ENCODE assay signal across 18 cellular contexts in genomic region chr3:108414007-108414406, GRCh38.
DNase-seq lines count a peak whose midpoint lies in the region; ATAC-seq and TF ChIP-seq lines count a peak whose summit lies in the region.
"Had no signal": no experiment of that assay in that cellular context is flagged by ENCODE, and none has a peak within 500 bp of the region (broad histone marks: within the 10 kb centered on the region; RNA-seq: fewer than 3 reads in every experiment).

No MANE protein-coding gene starts in this region.

- H3K27ac Mint-ChIP-seq in glutamatergic neuron (ENCODE audit: unreplicated experiment): no peak overlapping the region
- H3K27ac Mint-ChIP-seq: CD8-positive, alpha-beta T cell had no signal

- H3K36me3 ChIP-seq in adipocyte (ENCODE audit: control insufficient read depth, insufficient read depth, low read length, severe bottlenecking): no peaks in the 10 kb centered on the region
- no peaks in the 10 kb centered on the region for H3K36me3 ChIP-seq in testis (ENCODE audit: low read depth, missing control alignments)
- H3K36me3 ChIP-seq: BLaER1 treated with 17β-estradiol and CSF1 and Interleukin-3, amounts not matched to agents 10 nM and 100 nM had no signal

- H3K9me3 ChIP-seq in adipocyte (ENCODE audit: control insufficient read depth, low read length): no peaks in the 10 kb centered on the region
- H3K9me3 ChIP-seq in testis: no peaks in the 10 kb centered on the region

- H3K27me3 ChIP-seq in adipocyte (replicated peaks; ENCODE audit: control insufficient read depth, insufficient read depth, low read length) (no peaks in the 10 kb centered on the region), testis (no peaks in the 10 kb centered on the region)
- H3K27me3 ChIP-seq: BLaER1 treated with 17β-estradiol and CSF1 and Interleukin-3, amounts not matched to agents 10 nM and 100 nM had no signal

- no peak for TF ChIP-seq CTCF in glutamatergic neuron (IDR thresholded peaks at IDR 0.05; ENCODE audit: partially characterized antibody, unreplicated experiment)
- no peak for TF ChIP-seq CTCF in testis (IDR thresholded peaks at IDR 0.05)

- H3K4me3 ChIP-seq in adipocyte (ENCODE audit: low read length): no peak overlapping the region
- H3K4me3 ChIP-seq in testis: no peak overlapping the region
- H3K4me3 ChIP-seq: BLaER1 treated with 17β-estradiol and CSF1 and Interleukin-3, amounts not matched to agents 10 nM and 100 nM had no signal

- peaks cover 8% of the 10 kb centered on the region for H3K4me1 ChIP-seq in adipocyte (ENCODE audit: control insufficient read depth, insufficient read depth, low read length)
- peaks cover 5% of the 10 kb centered on the region for H3K4me1 ChIP-seq in testis

- 42 to 57% methylated on average over 5 of the region's 5 CpGs for WGBS in testis, 2 donors

- intact Hi-C loops in testis (cut with DNase I; ENCODE audit: low total_unique reads): no loop called here

- peaks cover 14% of the 10 kb centered on the region for H3K4me1 Mint-ChIP-seq in glutamatergic neuron (ENCODE audit: low read depth, unreplicated experiment)

- H3K9me3 Mint-ChIP-seq in glutamatergic neuron (ENCODE audit: unreplicated experiment): peaks cover 4% of the 10 kb centered on the region
- H3K9me3 Mint-ChIP-seq: CD8-positive, alpha-beta T cell had no signal

- DNase-seq in AG20443 (ENCODE audit: low spot score) (peak; percentile 29), adipocyte (ENCODE audit: low read depth) (peak; percentile 59), glutamatergic neuron (no peak), testis (peak; percentile 22), HT-29 (ENCODE audit: low spot score) (no peak), germinal center (ENCODE audit: low spot score) (no peak)
- DNase-seq: CD8-positive, alpha-beta T cell; DMS53; HCEC 1CT; KBM-7; NCI-H187; NCI-H2107; NCI-H510A; NCI-H748 treated with DMSO at 0.1 percent for 48 hours; NK-92 treated with Interleukin-12 subunit alpha and Interleukin-12 subunit beta, amount 100 ng/mL, for 24 hours had no signal

- no peak overlapping the region for H3K27ac ChIP-seq in testis
- H3K27ac ChIP-seq: BLaER1 treated with 17β-estradiol and CSF1 and Interleukin-3, amounts not matched to agents 10 nM and 100 nM had no signal

- peaks cover 2% of the 10 kb centered on the region for H3K27me3 Mint-ChIP-seq in glutamatergic neuron (ENCODE audit: unreplicated experiment)

- H3K36me3 Mint-ChIP-seq in glutamatergic neuron (ENCODE audit: unreplicated experiment): peaks cover 7% of the 10 kb centered on the region
- H3K36me3 Mint-ChIP-seq: CD8-positive, alpha-beta T cell had no signal

- ATAC-seq in HG02571 (IDR thresholded peaks at IDR 0.05; ENCODE audit: unreplicated experiment): no peak
- ATAC-seq: CD8-positive, alpha-beta T cell; Right ventricle myocardium inferior had no signal

- no peak for TF ChIP-seq POLR2A in testis (IDR thresholded peaks at IDR 0.05)

- H3K4me3 Mint-ChIP-seq in glutamatergic neuron (ENCODE audit: unreplicated experiment): peak overlapping the region; percentile 2
- H3K4me3 Mint-ChIP-seq: CD8-positive, alpha-beta T cell had no signal

- H3K9ac ChIP-seq in adipocyte (ENCODE audit: low read length): no peak overlapping the region
- H3K9ac ChIP-seq: BLaER1 treated with 17β-estradiol and CSF1 and Interleukin-3, amounts not matched to agents 10 nM and 100 nM had no signal

Comparison
In these comparisons a context has a peak if more than half of its experiments do, and no peak if none do; other contexts are left out.
1. DNase-seq: peak in AG20443 (single experiment), adipocyte (single experiment) and testis (single experiment); none in glutamatergic neuron (single experiment), HT-29 (single experiment) and germinal center (single experiment).